Comparison of ENCODE assay signal across 1 cellular context in the genomic region with DNA sequence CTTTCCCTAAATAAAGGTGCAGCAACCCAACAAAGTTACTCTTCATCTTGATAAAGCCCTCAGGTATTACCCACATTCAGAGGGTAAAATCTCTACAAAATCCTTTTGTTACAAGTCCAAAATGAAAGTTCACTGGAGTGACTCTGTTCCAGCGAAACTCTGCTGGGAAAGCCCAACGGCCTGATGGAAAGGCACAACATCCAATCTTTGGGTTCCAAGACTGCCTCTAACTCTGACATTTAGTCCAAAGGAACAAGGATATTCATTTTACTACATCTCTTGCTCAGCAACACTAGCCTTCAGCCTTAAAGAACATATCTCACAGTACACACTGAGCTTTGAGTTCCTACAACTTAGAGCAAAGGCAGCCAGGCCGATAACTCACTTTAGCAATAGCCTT.
TF ChIP-seq lines count a peak whose summit lies in the region.

No MANE protein-coding gene starts in this region.

TF ChIP-seq in A549, 52 proteins besides CTCF, POLR2A, EP300 and RAD21 (continued from another document):
- TF ChIP-seq, protein P1, sequence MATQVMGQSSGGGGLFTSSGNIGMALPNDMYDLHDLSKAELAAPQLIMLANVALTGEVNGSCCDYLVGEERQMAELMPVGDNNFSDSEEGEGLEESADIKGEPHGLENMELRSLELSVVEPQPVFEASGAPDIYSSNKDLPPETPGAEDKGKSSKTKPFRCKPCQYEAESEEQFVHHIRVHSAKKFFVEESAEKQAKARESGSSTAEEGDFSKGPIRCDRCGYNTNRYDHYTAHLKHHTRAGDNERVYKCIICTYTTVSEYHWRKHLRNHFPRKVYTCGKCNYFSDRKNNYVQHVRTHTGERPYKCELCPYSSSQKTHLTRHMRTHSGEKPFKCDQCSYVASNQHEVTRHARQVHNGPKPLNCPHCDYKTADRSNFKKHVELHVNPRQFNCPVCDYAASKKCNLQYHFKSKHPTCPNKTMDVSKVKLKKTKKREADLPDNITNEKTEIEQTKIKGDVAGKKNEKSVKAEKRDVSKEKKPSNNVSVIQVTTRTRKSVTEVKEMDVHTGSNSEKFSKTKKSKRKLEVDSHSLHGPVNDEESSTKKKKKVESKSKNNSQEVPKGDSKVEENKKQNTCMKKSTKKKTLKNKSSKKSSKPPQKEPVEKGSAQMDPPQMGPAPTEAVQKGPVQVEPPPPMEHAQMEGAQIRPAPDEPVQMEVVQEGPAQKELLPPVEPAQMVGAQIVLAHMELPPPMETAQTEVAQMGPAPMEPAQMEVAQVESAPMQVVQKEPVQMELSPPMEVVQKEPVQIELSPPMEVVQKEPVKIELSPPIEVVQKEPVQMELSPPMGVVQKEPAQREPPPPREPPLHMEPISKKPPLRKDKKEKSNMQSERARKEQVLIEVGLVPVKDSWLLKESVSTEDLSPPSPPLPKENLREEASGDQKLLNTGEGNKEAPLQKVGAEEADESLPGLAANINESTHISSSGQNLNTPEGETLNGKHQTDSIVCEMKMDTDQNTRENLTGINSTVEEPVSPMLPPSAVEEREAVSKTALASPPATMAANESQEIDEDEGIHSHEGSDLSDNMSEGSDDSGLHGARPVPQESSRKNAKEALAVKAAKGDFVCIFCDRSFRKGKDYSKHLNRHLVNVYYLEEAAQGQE (IDR thresholded peaks at IDR 0.05), result no peak
- no peak for TF ChIP-seq CBX2 (IDR thresholded peaks at IDR 0.05; ENCODE audit: borderline replicate concordance, low read depth)
- TF ChIP-seq ATOH8 (CRISPR knock-in tag; IDR thresholded peaks at IDR 0.05; ENCODE audit: low read depth), result no peak
- TF ChIP-seq KDM1A (IDR thresholded peaks at IDR 0.05; ENCODE audit: low read depth), result no peak
- TF ChIP-seq SREBF2 (IDR thresholded peaks at IDR 0.05), result no peak
- TF ChIP-seq ZFP36 (IDR thresholded peaks at IDR 0.05; ENCODE audit: borderline replicate concordance, partially characterized antibody), result no peak
- no peak for TF ChIP-seq EHF (CRISPR knock-in tag; IDR thresholded peaks at IDR 0.05)
- TF ChIP-seq MYC (IDR thresholded peaks at IDR 0.05; ENCODE audit: borderline replicate concordance, low read length), result no peak
- TF ChIP-seq FOXS1 (CRISPR knock-in tag; IDR thresholded peaks at IDR 0.05), result no peak
- no peak for TF ChIP-seq HOXA7 (CRISPR knock-in tag; IDR thresholded peaks at IDR 0.05)
- TF ChIP-seq ZNF302 (CRISPR knock-in tag; IDR thresholded peaks at IDR 0.05), result no peak
- no peak for TF ChIP-seq ELK1 (IDR thresholded peaks at IDR 0.05; ENCODE audit: low read depth, low read length)
- TF ChIP-seq RNF2 (IDR thresholded peaks at IDR 0.05; ENCODE audit: borderline replicate concordance, low read depth), result no peak
